18 cellular contexts compared by ENCODE assay signal in genomic region chr21:26952274-26953066, GRCh38. TPM values are rescaled to one million over a fixed set of nuclear protein-coding genes. Genes with fewer than 3 reads are reported as not detected.
"Had no signal": no experiment of that assay in that cellular context is flagged by ENCODE, and none has a peak within 500 bp of the region (broad histone marks: within the 10 kb centered on the region; RNA-seq: fewer than 3 reads in every experiment).

No MANE protein-coding gene starts in this region.

- H3K4me3 ChIP-seq: heart left ventricle, psoas muscle, sigmoid colon, thoracic aorta had no signal

- H3K4me1 Mint-ChIP-seq: activated T-helper 17 cell treated with anti-CD3 and anti-CD28 coated beads, Interleukin-2, amount 50 U/mL, for 72 hours; naive thymus-derived CD8-positive, alpha-beta T cell; stimulated activated effector memory CD8-positive, alpha-beta T cell treated with anti-CD3 and anti-CD28 coated beads, Interleukin-12 subunit alpha, Interleukin-12 subunit beta, amount 100 ng/mL, for 72 hours had no signal

- H3K27me3 ChIP-seq: heart left ventricle, sigmoid colon had no signal

- H3K36me3 ChIP-seq: thoracic aorta had no signal

- H3K27ac ChIP-seq: heart left ventricle, psoas muscle, sigmoid colon, thoracic aorta, VCaP had no signal

- H3K9me3 Mint-ChIP-seq: activated T-helper 17 cell treated with anti-CD3 and anti-CD28 coated beads, Interleukin-2, amount 50 U/mL, for 72 hours; stimulated activated effector memory CD8-positive, alpha-beta T cell treated with anti-CD3 and anti-CD28 coated beads, Interleukin-12 subunit alpha, Interleukin-12 subunit beta, amount 100 ng/mL, for 72 hours had no signal

- H3K27ac Mint-ChIP-seq: activated T-helper 17 cell treated with anti-CD3 and anti-CD28 coated beads, Interleukin-2, amount 50 U/mL, for 72 hours; naive thymus-derived CD8-positive, alpha-beta T cell; stimulated activated effector memory CD8-positive, alpha-beta T cell treated with anti-CD3 and anti-CD28 coated beads, Interleukin-12 subunit alpha, Interleukin-12 subunit beta, amount 100 ng/mL, for 72 hours had no signal

- ATAC-seq: activated T-helper 17 cell treated with anti-CD3 and anti-CD28 coated beads, Interleukin-2, amount 50 U/mL, for 72 hours; heart left ventricle; left lobe of liver; naive thymus-derived CD8-positive, alpha-beta T cell; psoas muscle; stimulated activated effector memory CD8-positive, alpha-beta T cell treated with anti-CD3 and anti-CD28 coated beads, Interleukin-12 subunit alpha, Interleukin-12 subunit beta, amount 100 ng/mL, for 72 hours had no signal

- H3K4me3 Mint-ChIP-seq: activated T-helper 17 cell treated with anti-CD3 and anti-CD28 coated beads, Interleukin-2, amount 50 U/mL, for 72 hours; naive thymus-derived CD8-positive, alpha-beta T cell; stimulated activated effector memory CD8-positive, alpha-beta T cell treated with anti-CD3 and anti-CD28 coated beads, Interleukin-12 subunit alpha, Interleukin-12 subunit beta, amount 100 ng/mL, for 72 hours had no signal

- H3K9me3 ChIP-seq: heart left ventricle, psoas muscle, sigmoid colon, thoracic aorta had no signal

- H3K36me3 Mint-ChIP-seq: naive thymus-derived CD8-positive, alpha-beta T cell; stimulated activated effector memory CD8-positive, alpha-beta T cell treated with anti-CD3 and anti-CD28 coated beads, Interleukin-12 subunit alpha, Interleukin-12 subunit beta, amount 100 ng/mL, for 72 hours had no signal

- H3K4me1 ChIP-seq: sigmoid colon had no signal

- DNase-seq: activated CD4-positive, alpha-beta T cell treated with anti-CD3 and anti-CD28 coated beads for 1 hour; activated CD4-positive, alpha-beta T cell treated with anti-CD3 and anti-CD28 coated beads, Interleukin-2, amount 50 U/mL, for 4 hours; activated naive CD4-positive, alpha-beta T cell treated with Interleukin-2 at 50 U/mL for 16 hours; activated T-cell treated with anti-CD3 and anti-CD28 coated beads for 4 hours; aorta; cerebellar nuclear complex; effector memory CD4-positive, alpha-beta T cell; heart left ventricle; naive thymus-derived CD8-positive, alpha-beta T cell; occipital lobe; psoas muscle; sigmoid colon; T-helper 1 cell had no signal

RNA-seq across cellular contexts. Expression of gene ADAMTS5, which starts 14.4 kb away (rescaled TPM):
- total RNA-seq: activated T-helper 17 cell treated with anti-CD3 and anti-CD28 coated beads, Interleukin-2, amount 50 U/mL, for 72 hours; naive thymus-derived CD8-positive, alpha-beta T cell had no signal
- polyA plus RNA-seq: naive thymus-derived CD8-positive, alpha-beta T cell had no signal
